Comparison of ENCODE assay signal across 10 cellular contexts in the genomic region with DNA sequence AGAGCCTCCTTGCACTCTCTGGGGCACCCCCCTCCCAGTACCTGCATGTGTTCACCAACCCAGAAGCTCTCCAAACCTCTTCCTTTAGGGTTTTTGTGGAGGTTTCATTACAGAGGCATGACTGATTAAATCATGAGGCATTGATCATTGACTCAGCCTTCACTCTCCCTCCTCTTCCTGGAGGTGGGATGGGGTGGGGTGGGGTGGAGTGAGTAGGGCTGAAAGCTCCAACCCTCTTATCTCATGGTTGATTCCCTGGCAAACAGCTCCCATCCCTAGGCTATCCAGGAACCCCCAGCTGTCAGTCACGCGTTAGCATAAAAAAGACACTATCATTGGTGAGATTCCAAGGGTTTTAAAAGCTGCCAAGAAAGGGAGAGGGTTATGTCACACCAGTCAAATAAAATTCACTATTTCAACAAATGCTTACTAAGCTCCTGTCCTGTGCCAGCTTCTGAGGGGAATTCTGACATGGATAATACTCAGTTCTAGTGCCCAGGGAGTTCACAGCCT. TPM values are rescaled to one million over a fixed set of nuclear protein-coding genes. Genes with fewer than 3 reads are reported as not detected.
DNase-seq lines count a peak whose midpoint lies in the region; FAIRE-seq lines count a peak whose summit lies in the region.
"Had no signal": no experiment of that assay in that cellular context is flagged by ENCODE, and none has a peak within 500 bp of the region (broad histone marks: within the 10 kb centered on the region; RNA-seq: fewer than 3 reads in every experiment).

No MANE protein-coding gene starts in this region.

- H3K9me3 ChIP-seq in SJSA1 (replicated peaks): no peaks in the 10 kb centered on the region

- peak; percentile 42 for DNase-seq in stimulated activated CD4-positive, alpha-beta T cell treated with anti-CD3 and anti-CD28 coated beads, Interleukin-15, amount 100 ng/mL, for 24 hours
- no peak for DNase-seq in stimulated activated CD4-positive, alpha-beta T cell treated with anti-CD3 and anti-CD28 coated beads, Interleukin-4, amount 100 ng/mL, for 1 hour
- DNase-seq in SJSA1 (ENCODE audit: low read depth in 1 of 2, low spot score in 2 of 2) (peak in 1 of 2 experiments; percentile 54), fibroblast of peridontal ligament (ENCODE audit: extremely low read depth) (peak; percentile 65), urothelium cell line (ENCODE audit: low spot score) (peak; percentile 37), cerebellum (ENCODE audit: low spot score) (no peak), NCI-H510A (lab: John Stamatoyannopoulos, UW) (no peak)
- no peak for DNase-seq in stimulated activated CD8-positive, alpha-beta memory T cell treated with anti-CD3 and anti-CD28 coated beads, Interleukin-4, amount 100 ng/mL, for 48 hours

- H3K27me3 ChIP-seq in SJSA1 (replicated peaks): no peaks in the 10 kb centered on the region

- peaks cover 70% of the 10 kb centered on the region for H3K4me1 ChIP-seq in SJSA1 (replicated peaks)

- no peaks in the 10 kb centered on the region for H3K36me3 ChIP-seq in SJSA1

- peak overlapping the region; percentile 100 for H3K27ac ChIP-seq in SJSA1

- no peak for FAIRE-seq in urothelium cell line (lab: Jason Lieb, UNC)
- FAIRE-seq: colon had no signal

- no peak overlapping the region for H3K4me3 ChIP-seq in SJSA1

RNA-seq across cellular contexts. Expression of a gene that starts 7.1 kb away (rescaled TPM):
- total RNA-seq in SJSA1 (2014; rRNA removed; shearing (Covaris generic)): 1.5 and 3.5 TPM in 2 replicates
- total RNA-seq in cerebellum: not detected
- total RNA-seq: pulmonary artery endothelial cell had no signal

RNA-seq across cellular contexts. Expression of a gene that starts 24.8 kb away (rescaled TPM):
- total RNA-seq in SJSA1 (2014; rRNA removed; shearing (Covaris generic)): 0.25 and 0.53 TPM in 2 replicates
- total RNA-seq in cerebellum: not detected
- total RNA-seq: pulmonary artery endothelial cell had no signal

RNA-seq across cellular contexts. Expression of a gene that starts 31.6 kb away (rescaled TPM):
- total RNA-seq in SJSA1 (2014; rRNA removed; shearing (Covaris generic)): 2.0 and 11.7 TPM in 2 replicates
- total RNA-seq in cerebellum: not detected
- total RNA-seq: pulmonary artery endothelial cell had no signal

RNA-seq across cellular contexts. Expression of a gene that starts 56.1 kb away (rescaled TPM):
- not detected in 2 replicates for total RNA-seq in SJSA1 (2014; rRNA removed; shearing (Covaris generic))
- 3.5 TPM for total RNA-seq in cerebellum
- total RNA-seq: pulmonary artery endothelial cell had no signal

Comparison
In these comparisons a context has a peak if more than half of its experiments do, and no peak if none do; other contexts are left out.
1. DNase-seq: peak in stimulated activated CD4-positive, alpha-beta T cell treated with anti-CD3 and anti-CD28 coated beads, Interleukin-15, amount 100 ng/mL, for 24 hours (single experiment), fibroblast of peridontal ligament (single experiment) and urothelium cell line (single experiment); none in stimulated activated CD4-positive, alpha-beta T cell treated with anti-CD3 and anti-CD28 coated beads, Interleukin-4, amount 100 ng/mL, for 1 hour (single experiment), cerebellum (single experiment), NCI-H510A (single experiment) and stimulated activated CD8-positive, alpha-beta memory T cell treated with anti-CD3 and anti-CD28 coated beads, Interleukin-4, amount 100 ng/mL, for 48 hours (single experiment).